28 cellular contexts compared by ENCODE assay signal in genomic region chr16:2271848-2272461, GRCh38. TPM values are rescaled to one million over a fixed set of nuclear protein-coding genes. Genes with fewer than 3 reads are reported as not detected.
"Had no signal": no experiment of that assay in that cellular context is flagged by ENCODE, and none has a peak within 500 bp of the region (broad histone marks: within the 10 kb centered on the region; RNA-seq: fewer than 3 reads in every experiment).

No MANE protein-coding gene starts in this region.

- H3K27me3 ChIP-seq: ascending aorta, body of pancreas, MG63 had no signal

- ATAC-seq: activated naive CD4-positive, alpha-beta T cell treated with anti-CD3 and anti-CD28 coated beads, Interleukin-2, amount 50 U/mL, for 72 hours; activated naive CD8-positive, alpha-beta T cell treated with anti-CD3 and anti-CD28 coated beads, Interleukin-2, amount 50 U/mL, for 24 hours; activated T-cell treated with anti-CD3 and anti-CD28 coated beads, Interleukin-2, amount 50 U/mL, for 4 hours; body of pancreas; Panc1; T-helper 17 cell had no signal

- FAIRE-seq: bronchial epithelial cell had no signal

- H3K4me3 ChIP-seq: ascending aorta, body of pancreas, MG63 had no signal

- H3K27ac ChIP-seq: ascending aorta, body of pancreas had no signal

- DNase-seq: activated B cell treated with CpG ODN at 0.5 μM for 24 hours; activated CD4-positive, alpha-beta memory T cell treated with anti-CD3 and anti-CD28 coated beads for 36 hours; activated CD4-positive, alpha-beta T cell treated with anti-CD3 and anti-CD28 coated beads for 1 hour; activated CD4-positive, alpha-beta T cell treated with anti-CD3 and anti-CD28 coated beads, Interleukin-2, amount 10 ng/mL, durations not matched to agents 24 days and 14 days; activated CD8-positive, alpha-beta memory T cell treated with anti-CD3 and anti-CD28 coated beads for 24 hours; activated effector memory CD4-positive, alpha-beta T cell treated with anti-CD3 and anti-CD28 coated beads, Interleukin-2, amount 50 U/mL, for 16 hours; activated naive CD4-positive, alpha-beta T cell treated with Interleukin-2 at 50 U/mL for 16 hours; activated naive CD8-positive, alpha-beta T cell treated with anti-CD3 and anti-CD28 coated beads, Interleukin-2, amount 50 U/mL, for 24 hours; activated T-cell treated with anti-CD3 and anti-CD28 coated beads, Interleukin-2, amount 50 U/mL, for 4 hours; amniotic stem cell; body of pancreas; central memory CD4-positive, alpha-beta T cell; MG63; NCI-H1092 treated with DMSO at 0.1 percent for 48 hours; NCI-H1417 treated with DMSO at 0.1 percent for 48 hours; NCI-H1694 treated with DMSO at 0.1 percent for 48 hours; NCI-H2029 treated with DMSO at 0.1 percent for 48 hours; NCI-H446; NCI-H524; NCI-H748 treated with DMSO at 0.1 percent for 48 hours; OCI-M1; SIG-M5; T-helper 17 cell; T-helper 9 cell had no signal

- H3K9me3 ChIP-seq: ascending aorta, body of pancreas, MG63 had no signal

RNA-seq across cellular contexts. Expression of gene DNASE1L2, which starts 35.7 kb away (rescaled TPM):
- total RNA-seq: ascending aorta had no signal
